Comparison of ENCODE assay signal across 18 cellular contexts in the genomic region with DNA sequence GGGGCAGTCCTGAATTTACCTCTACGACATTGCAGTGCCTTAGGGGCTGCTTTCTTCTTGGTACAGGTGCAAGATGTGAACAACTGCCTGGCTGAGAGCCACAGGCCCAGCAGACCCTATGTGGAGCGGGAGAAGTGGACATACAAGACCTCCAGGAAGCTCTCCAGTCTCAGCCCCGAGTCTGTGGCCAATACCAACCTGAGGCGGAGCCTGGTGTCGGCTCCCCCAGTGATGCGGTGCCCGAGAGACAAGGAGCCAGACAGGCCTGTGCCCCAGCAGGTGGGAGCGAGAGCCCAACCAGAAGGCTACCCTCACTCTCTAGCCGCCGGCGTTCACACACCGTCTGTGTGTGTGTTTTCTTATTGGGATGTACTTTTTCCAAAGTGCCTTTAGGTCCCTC. TPM values are rescaled to one million over a fixed set of nuclear protein-coding genes. Genes with fewer than 3 reads are reported as not detected.
"Had no signal": no experiment of that assay in that cellular context is flagged by ENCODE, and none has a peak within 500 bp of the region (broad histone marks: within the 10 kb centered on the region; RNA-seq: fewer than 3 reads in every experiment).

No MANE protein-coding gene starts in this region.

- H3K27ac Mint-ChIP-seq: activated CD4-positive, alpha-beta T cell treated with anti-CD3 and anti-CD28 coated beads, Interleukin-2, amount 10 ng/mL, durations not matched to agents 7 days and 5 days; activated naive CD8-positive, alpha-beta T cell treated with anti-CD3 and anti-CD28 coated beads, Interleukin-2, amount 10 ng/mL, durations not matched to agents 7 days and 5 days; brain; natural killer cell; progenitor cell of endocrine pancreas; T-helper 2 cell treated with Interferon-gamma antibody and Interleukin-4, amounts not matched to agents 5 μg/mL and 100 μg/mL, for 36 hours had no signal

- DNase-seq: activated CD4-positive, alpha-beta T cell treated with anti-CD3 and anti-CD28 coated beads, Interleukin-2, amount 10 ng/mL, durations not matched to agents 7 days and 5 days; activated CD4-positive, CD25-positive, alpha-beta regulatory T cell; activated naive CD4-positive, alpha-beta T cell; activated naive CD8-positive, alpha-beta T cell treated with anti-CD3 and anti-CD28 coated beads, Interleukin-2, amount 10 ng/mL, durations not matched to agents 7 days and 5 days; effector CD8-positive, alpha-beta T cell; foreskin keratinocyte; natural killer cell; right cardiac atrium; stimulated activated CD4-positive, alpha-beta T cell treated with anti-CD3 and anti-CD28 coated beads, Interleukin-4, amount 100 ng/mL, for 4 hours; stimulated activated CD8-positive, alpha-beta memory T cell treated with anti-CD3 and anti-CD28 coated beads, Interleukin-4, amount 100 ng/mL, for 48 hours; stimulated activated naive CD4-positive, alpha-beta T cell treated with Interleukin-2 at 50 U/mL for 16 hours; SW 1271; upper lobe of left lung had no signal

- H3K4me2 ChIP-seq: smooth muscle cell had no signal

- H3K27me3 ChIP-seq: upper lobe of left lung had no signal

- H3K4me1 Mint-ChIP-seq: activated CD4-positive, alpha-beta T cell treated with anti-CD3 and anti-CD28 coated beads, Interleukin-2, amount 10 ng/mL, durations not matched to agents 7 days and 5 days; activated naive CD8-positive, alpha-beta T cell treated with anti-CD3 and anti-CD28 coated beads, Interleukin-2, amount 10 ng/mL, durations not matched to agents 7 days and 5 days; brain; natural killer cell had no signal

- ATAC-seq: foreskin keratinocyte, natural killer cell, right cardiac atrium had no signal

- H3K4me3 Mint-ChIP-seq: activated CD4-positive, alpha-beta T cell treated with anti-CD3 and anti-CD28 coated beads, Interleukin-2, amount 10 ng/mL, durations not matched to agents 7 days and 5 days; activated naive CD8-positive, alpha-beta T cell treated with anti-CD3 and anti-CD28 coated beads, Interleukin-2, amount 10 ng/mL, durations not matched to agents 7 days and 5 days; brain; natural killer cell; T-helper 2 cell treated with Interferon-gamma antibody and Interleukin-4, amounts not matched to agents 5 μg/mL and 100 μg/mL, for 36 hours had no signal

- H3K36me3 ChIP-seq: upper lobe of left lung had no signal

- H3K27me3 Mint-ChIP-seq: activated CD4-positive, alpha-beta T cell treated with anti-CD3 and anti-CD28 coated beads, Interleukin-2, amount 10 ng/mL, durations not matched to agents 7 days and 5 days; activated naive CD8-positive, alpha-beta T cell treated with anti-CD3 and anti-CD28 coated beads, Interleukin-2, amount 10 ng/mL, durations not matched to agents 7 days and 5 days had no signal

- H3K36me3 Mint-ChIP-seq: brain had no signal

- H3K4me1 ChIP-seq: foreskin keratinocyte, upper lobe of left lung had no signal

- H3K4me3 ChIP-seq: smooth muscle cell, upper lobe of left lung had no signal

- H3K27ac ChIP-seq: foreskin keratinocyte, upper lobe of left lung had no signal

RNA-seq across cellular contexts. Expression of a gene that starts 59.6 kb away (rescaled TPM):
- total RNA-seq: foreskin keratinocyte, temporal lobe had no signal
- polyA plus RNA-seq: foreskin keratinocyte, right cardiac atrium had no signal
